ENCODE assay signal across 23 cellular contexts in genomic region chr5:34038838-34039237, GRCh38. TPM values are rescaled to one million over a fixed set of nuclear protein-coding genes. Genes with fewer than 3 reads are reported as not detected.
DNase-seq lines count a peak whose midpoint lies in the region; ATAC-seq, FAIRE-seq and TF ChIP-seq lines count a peak whose summit lies in the region.
"Had no signal": no experiment of that assay in that cellular context is flagged by ENCODE, and none has a peak within 500 bp of the region (broad histone marks: within the 10 kb centered on the region; RNA-seq: fewer than 3 reads in every experiment).

No MANE protein-coding gene starts in this region.

- no peaks in the 10 kb centered on the region for H3K27me3 Mint-ChIP-seq in Caco-2 (ENCODE audit: insufficient read depth, unreplicated experiment)
- H3K27me3 Mint-ChIP-seq in activated naive CD8-positive, alpha-beta T cell treated with anti-CD3 and anti-CD28 coated beads for 36 hours: no peaks in the 10 kb centered on the region
- H3K27me3 Mint-ChIP-seq: CD4-positive, alpha-beta memory T cell had no signal

- BruUV-seq in Caco-2 (replicated peaks; lab: Mats Ljungman, UMichigan): no TSS peak
- no TSS peak for BruUV-seq in IMR-90 (replicated peaks; lab: Mats Ljungman, UMichigan)
- no TSS peak for BruUV-seq in K562 (replicated peaks; lab: Mats Ljungman, UMichigan)

- FAIRE-seq in K562 (lab: Jason Lieb, UNC): no peak
- FAIRE-seq: GM12878 had no signal

- no peak overlapping the region for H3K4ac ChIP-seq in IMR-90 (ENCODE audit: low read depth, low read length)

- H3K36me3 Mint-ChIP-seq in Caco-2 (ENCODE audit: insufficient read depth, unreplicated experiment): no peaks in the 10 kb centered on the region
- peaks cover 7% of the 10 kb centered on the region for H3K36me3 Mint-ChIP-seq in activated naive CD8-positive, alpha-beta T cell treated with anti-CD3 and anti-CD28 coated beads for 36 hours

- H3K18ac ChIP-seq in IMR-90 (ENCODE audit: low read depth, low read length): no peak overlapping the region

- dilution Hi-C loops in IMR-90 (cut with HindIII; ENCODE audit: low sequenced_read_pairs, unreplicated experiment): no loop called here

- H4K20me1 ChIP-seq in IMR-90 (ENCODE audit: insufficient read depth, low read length) (no peaks in the 10 kb centered on the region), K562 (replicated peaks; ENCODE audit: control insufficient read depth, insufficient read depth, low read length) (0 out of 2 replicates have a peak, but pooled peaks cover 4% of the 10 kb centered on the region)
- H4K20me1 ChIP-seq: BLaER1 had no signal

- no peak overlapping the region for H2BK120ac ChIP-seq in IMR-90 (ENCODE audit: low read depth, low read length)

- in situ Hi-C loops in IMR-90 (cut with MboI; ENCODE audit: low sequenced_read_pairs): no loop called here
- in situ Hi-C loops in K562 (cut with MboI): no loop called here
- in situ Hi-C loops in transverse colon (cut with MboI; ENCODE audit: low pct_ligation_motif_present in 1 of 4, low pct_unique_long_range_greater_than_20kb in 1 of 4, low sequenced_read_pairs in 3 of 4): no loop called here

- H2BK20ac ChIP-seq in IMR-90 (ENCODE audit: low read depth, low read length): no peak overlapping the region

- H4K5ac ChIP-seq in IMR-90 (ENCODE audit: low read depth, low read length): no peak overlapping the region

- H3K9ac ChIP-seq in IMR-90 (ENCODE audit: low read depth, low read length) (no peak overlapping the region), K562 (ENCODE audit: insufficient read depth in 1 of 2, low read depth in 2 of 2, low read length in 2 of 2) (no peak overlapping the region)
- H3K9ac ChIP-seq: BLaER1 had no signal

- intact Hi-C loops in Caco-2 (cut with micrococcal nuclease; ENCODE audit: unreplicated experiment): loop anchor here (1.0 kb wide), 1 partner anchor 31 kb away; the partner anchor contains the start of gene AMACR
- intact Hi-C loops in IMR-90 (cut with micrococcal nuclease): no loop called here
- intact Hi-C loops in K562 (cut with micrococcal nuclease): no loop called here
- intact Hi-C loops in transverse colon (cut with DNase I; ENCODE audit: low total_unique reads): no loop called here

- TF ChIP-seq POLR2A in IMR-90 (IDR thresholded peaks at IDR 0.05; ENCODE audit: low read depth, low read length) (no peak), K562 (conservative IDR thresholded peaks at IDR 0.05) (no peak), transverse colon (IDR thresholded peaks at IDR 0.05) (no peak)

- H3K79me1 ChIP-seq in IMR-90 (ENCODE audit: low read depth in 1 of 2, low read length in 2 of 2): no peaks in the 10 kb centered on the region

- H3K14ac ChIP-seq in IMR-90 (replicated peaks; ENCODE audit: low read depth, low read length): no peak overlapping the region

- H3K9me1 ChIP-seq in IMR-90 (ENCODE audit: insufficient read depth, low read length): no peaks in the 10 kb centered on the region; the same call in none of the 2 replicates
- no peaks in the 10 kb centered on the region for H3K9me1 ChIP-seq in K562 (ENCODE audit: control insufficient read depth, insufficient read depth, low read length)

- H3K56ac ChIP-seq in IMR-90 (ENCODE audit: extremely low read depth, insufficient read depth, low read length): no peak overlapping the region

- no peaks in the 10 kb centered on the region for H3K36me3 ChIP-seq in Caco-2 (ENCODE audit: control insufficient read depth, insufficient read depth, low read length)
- no peaks in the 10 kb centered on the region for H3K36me3 ChIP-seq in IMR-90 (ENCODE audit: control insufficient read depth, insufficient read depth, low read length)
- H3K36me3 ChIP-seq in K562 (ENCODE audit: control insufficient read depth, insufficient read depth, low read length): no peaks in the 10 kb centered on the region
- no peaks in the 10 kb centered on the region for H3K36me3 ChIP-seq in neutrophil
- H3K36me3 ChIP-seq in transverse colon: no peaks in the 10 kb centered on the region

- no peak overlapping the region for H4K8ac ChIP-seq in IMR-90 (ENCODE audit: low read depth in 2 of 2, low read length in 2 of 2)

- no peak overlapping the region for H2AK9ac ChIP-seq in IMR-90 (replicated peaks; ENCODE audit: low read depth, low read length, poor library complexity)

- no peak overlapping the region for H2AK5ac ChIP-seq in IMR-90 (ENCODE audit: low read depth, low read length)

- H3K23ac ChIP-seq in IMR-90 (ENCODE audit: low read depth, low read length): no peak overlapping the region

- H4K91ac ChIP-seq in IMR-90 (ENCODE audit: insufficient read depth, low read depth, low read length): no peak overlapping the region

- no peak for DNase-seq in Caco-2
- no peak for DNase-seq in IMR-90
- no peak for DNase-seq in K562 (ENCODE audit: extremely low read depth in 1 of 4, low spot score in 3 of 4)
- no peak for DNase-seq in transverse colon
- no peak for DNase-seq in activated naive CD8-positive, alpha-beta T cell treated with anti-CD3 and anti-CD28 coated beads for 36 hours
- DNase-seq in COLO668 (lab: John Stamatoyannopoulos, UW; ENCODE audit: unreplicated experiment): no peak
- DNase-seq in stimulated activated CD4-positive, alpha-beta T cell treated with anti-CD3 and anti-CD28 coated beads, Interleukin-4, amount 100 ng/mL, for 4 hours: no peak
- DNase-seq: 8988T; CD4-positive, alpha-beta memory T cell; DMS 273 treated with DMSO at 0.1 percent for 48 hours; DMS53; DND-41; EL; HFFc6; KBM-7 had no signal

- TF ChIP-seq EP300 in K562 (IDR thresholded peaks at IDR 0.05; ENCODE audit: low read length) (no peak), transverse colon (IDR thresholded peaks at IDR 0.05; ENCODE audit: low read depth) (no peak)

- no peak overlapping the region for H2BK5ac ChIP-seq in IMR-90 (ENCODE audit: low read depth, low read length, poor library complexity, severe bottlenecking)

- H3K27ac Mint-ChIP-seq in Caco-2 (ENCODE audit: unreplicated experiment): peak overlapping the region; percentile 14
- no peak overlapping the region for H3K27ac Mint-ChIP-seq in activated naive CD8-positive, alpha-beta T cell treated with anti-CD3 and anti-CD28 coated beads for 36 hours
- H3K27ac Mint-ChIP-seq: CD14-positive monocyte, HFFc6 had no signal

- CTCF ChIA-PET in Caco-2 (lab: Charles Lee) (interaction anchor here (0.6 to 1.7 kb wide), 2 partner anchors 41 to 281 kb away, joined by 3 to 5 read pairs; no protein-coding TSS in a partner anchor), IMR-90 (lab: Yijun Ruan, JAX) (no interaction called here), K562 (lab: Yijun Ruan, JAX; ENCODE audit: low intra/inter-chr PET ratio) (no interaction called here)

- no peak for TF ChIP-seq CTCF in Caco-2 (IDR thresholded peaks at IDR 0.05; ENCODE audit: insufficient read depth in 1 of 2, low read depth in 1 of 2, low read length in 1 of 2, severe bottlenecking in 1 of 2, unreplicated experiment in 1 of 2)
- no peak for TF ChIP-seq CTCF in IMR-90 (conservative IDR thresholded peaks at IDR 0.05; ENCODE audit: low read depth, low read length)
- TF ChIP-seq CTCF in K562 (IDR thresholded peaks at IDR 0.05 in 2 of 3, conservative IDR thresholded peaks at IDR 0.05 in 1 of 3; ENCODE audit: insufficient read depth in 2 of 3, low read depth in 1 of 3, low read length in 3 of 3): no peak
- no peak for TF ChIP-seq CTCF in neutrophil (IDR thresholded peaks at IDR 0.05)
- no peak for TF ChIP-seq CTCF in transverse colon (IDR thresholded peaks at IDR 0.05)

- H3K4me2 ChIP-seq in IMR-90 (ENCODE audit: low read depth, low read length) (no peak overlapping the region), K562 (ENCODE audit: insufficient read depth, low read length) (no peak overlapping the region)
- H3K4me2 ChIP-seq: BLaER1 had no signal

- POLR2A ChIA-PET in Caco-2 (lab: Charles Lee) (no interaction called here), IMR-90 (lab: Charles Lee; ENCODE audit: unreplicated experiment) (no interaction called here), K562 (lab: Yijun Ruan, JAX) (interaction anchor here (1.0 kb wide), 1 partner anchor 461 kb away, joined by 3 read pairs; no protein-coding TSS in a partner anchor)

- H3K9me3 Mint-ChIP-seq in Caco-2 (ENCODE audit: unreplicated experiment): no peaks in the 10 kb centered on the region
- no peaks in the 10 kb centered on the region for H3K9me3 Mint-ChIP-seq in activated naive CD8-positive, alpha-beta T cell treated with anti-CD3 and anti-CD28 coated beads for 36 hours
- H3K9me3 Mint-ChIP-seq: CD4-positive, alpha-beta memory T cell; HFFc6 had no signal

- H3K4me3 Mint-ChIP-seq in Caco-2 (ENCODE audit: unreplicated experiment): no peak overlapping the region
- H3K4me3 Mint-ChIP-seq in activated naive CD8-positive, alpha-beta T cell treated with anti-CD3 and anti-CD28 coated beads for 36 hours: no peak overlapping the region
- H3K4me3 Mint-ChIP-seq: CD14-positive monocyte; CD4-positive, alpha-beta memory T cell; HFFc6 had no signal

- peaks cover 41% of the 10 kb centered on the region for H3K4me1 Mint-ChIP-seq in Caco-2 (ENCODE audit: low read depth, unreplicated experiment)
- no peaks in the 10 kb centered on the region for H3K4me1 Mint-ChIP-seq in activated naive CD8-positive, alpha-beta T cell treated with anti-CD3 and anti-CD28 coated beads for 36 hours
- H3K4me1 Mint-ChIP-seq: CD4-positive, alpha-beta memory T cell had no signal

- no peak for ATAC-seq in IMR-90 (ENCODE audit: low read depth)
- no peak for ATAC-seq in K562
- ATAC-seq: GM12878, HCT116 had no signal

- peaks cover 5% of the 10 kb centered on the region; the same call in 1 of the 2 replicates for H3K9me3 ChIP-seq in Caco-2
- H3K9me3 ChIP-seq in IMR-90 (ENCODE audit: control insufficient read depth, insufficient read depth, low read length): no peaks in the 10 kb centered on the region
- no peaks in the 10 kb centered on the region for H3K9me3 ChIP-seq in K562 (replicated peaks; ENCODE audit: control insufficient read depth, insufficient read depth, low read depth, low read length)
- no peaks in the 10 kb centered on the region for H3K9me3 ChIP-seq in neutrophil
- no peaks in the 10 kb centered on the region for H3K9me3 ChIP-seq in transverse colon
- H3K9me3 ChIP-seq: BLaER1 had no signal

- H3K4me1 ChIP-seq in Caco-2 (peaks cover 69% of the 10 kb centered on the region), IMR-90 (ENCODE audit: control insufficient read depth, insufficient read depth, low read length) (no peaks in the 10 kb centered on the region), K562 (replicated peaks in 1 of 2; ENCODE audit: control insufficient read depth in 2 of 2, insufficient read depth in 2 of 2, low read length in 2 of 2) (no peaks in the 10 kb centered on the region), neutrophil (ENCODE audit: control insufficient read depth in 1 of 2, insufficient read depth in 1 of 2, low read depth in 1 of 2, low read length in 1 of 2) (peaks cover 51 to 54% of the 10 kb centered on the region in 2 experiments), transverse colon (peaks cover 0 to 40% (median 5%) of the 10 kb centered on the region in 4 donors)

- TF ChIP-seq RAD21 in IMR-90 (IDR thresholded peaks at IDR 0.05; ENCODE audit: low read length) (no peak), K562 (CRISPR knock-in tag; conservative IDR thresholded peaks at IDR 0.05 in 1 of 2, IDR thresholded peaks at IDR 0.05 in 1 of 2) (no peak)

- no peak overlapping the region for H2AFZ ChIP-seq in IMR-90 (replicated peaks; ENCODE audit: low read length, poor library complexity)
- no peak overlapping the region for H2AFZ ChIP-seq in K562 (ENCODE audit: low read depth, low read length)

- no peaks in the 10 kb centered on the region for H3K79me2 ChIP-seq in K562 (ENCODE audit: control insufficient read depth, insufficient read depth, low read length)

- no peaks in the 10 kb centered on the region for H3K27me3 ChIP-seq in Caco-2 (replicated peaks; ENCODE audit: control insufficient read depth, insufficient read depth, low read length)
- no peaks in the 10 kb centered on the region for H3K27me3 ChIP-seq in IMR-90 (ENCODE audit: control insufficient read depth, insufficient read depth, low read length)
- peaks cover 4 to 9% of the 10 kb centered on the region in 2 experiments; a peak in 2 of 5 replicates for H3K27me3 ChIP-seq in K562 (ENCODE audit: control insufficient read depth in 2 of 2, insufficient read depth in 2 of 2, low read length in 2 of 2)
- no peaks in the 10 kb centered on the region for H3K27me3 ChIP-seq in neutrophil
- no peaks in the 10 kb centered on the region for H3K27me3 ChIP-seq in transverse colon
- H3K27me3 ChIP-seq: BLaER1 had no signal

- H3K27ac ChIP-seq in IMR-90 (ENCODE audit: insufficient read depth, low read length) (no peak overlapping the region), K562 (ENCODE audit: extremely low read depth, low read depth, low read length) (no peak overlapping the region), neutrophil (peak overlapping the region; percentile 88), transverse colon (no peak overlapping the region)
- H3K27ac ChIP-seq: BLaER1 had no signal

- H2BK15ac ChIP-seq in IMR-90 (ENCODE audit: low read depth, low read length): no peak overlapping the region

- 100% methylated on average over 3 of the region's 4 CpGs; no CpG with 5 or more reads in 1 of the 2 experiments for WGBS in IMR-90 (ENCODE audit: extremely low coverage in 2 of 2, insufficient read length in 1 of 2), 2 experiments
- 12% methylated on average over 4 of the region's 4 CpGs for WGBS in K562 (ENCODE audit: insufficient coverage, low coverage, missing lambda C conversion rate)
- WGBS in transverse colon (ENCODE audit: low coverage in 1 of 2), 2 donors: 96 to 100% methylated on average over 2 to 4 of the region's 4 CpGs

- H3K4me3 ChIP-seq in Caco-2 (ENCODE audit: low read depth, low read length): no peak overlapping the region
- no peak overlapping the region for H3K4me3 ChIP-seq in IMR-90 (ENCODE audit: insufficient read depth, low read depth, low read length)
- H3K4me3 ChIP-seq in K562: no peak overlapping the region
- no peak overlapping the region for H3K4me3 ChIP-seq in neutrophil (ENCODE audit: low read depth in 1 of 2, low read length in 1 of 2)
- no peak overlapping the region for H3K4me3 ChIP-seq in transverse colon
- H3K4me3 ChIP-seq: BLaER1, GM12878 had no signal

RNA-seq across cellular contexts. Expression of gene C1QTNF3, which starts 4.2 kb away (rescaled TPM):
- total RNA-seq in Caco-2 (2022) (2.5 and 4.4 TPM in 2 replicates), IMR-90 (2012; rRNA removed) (0.28 and 1.4 TPM in 2 replicates), K562 (2014; rRNA removed) (1.7 and 2.9 TPM in 2 replicates), K562 (2014; rRNA removed; fragmentation: Illumina TruSeq; extraction: Trizol) (1.8 and 2.4 TPM in 2 replicates), K562 (2015; rRNA removed; fragmentation: Illumina TruSeq; extraction: Trizol) (3.0 and 3.3 TPM in 2 replicates), K562 (2021) (0.96 and 1.8 TPM in 2 replicates), transverse colon (10 to 100 TPM in 1 of 4 donors, 1 to 10 TPM in 3; 6.6 to 13.3 (median 7.6) TPM)
- polyA plus RNA-seq in IMR-90 (2012; rRNA removed) (0.76 and 1.0 TPM in 2 replicates), K562 (2011; rRNA removed) (1.9 and 3.0 TPM in 2 replicates), K562 (2014; fragmentation: Illumina TruSeq; extraction: Trizol) (1.9 and 2.3 TPM in 2 replicates), K562 (2014; fragmentation: Nextera tagmentation; extraction: Ambion mirVana) (under 1 TPM; 0.51 to 0.62 TPM), K562 (2014; rRNA removed) (2.0 and 2.4 TPM in 2 replicates)
- polyA plus RNA-seq in IMR-90 (2012; cell fraction: cytosol; rRNA removed): 0.05 and 0.35 TPM in 2 replicates
- 1.6 and 7.9 TPM in 2 replicates for polyA plus RNA-seq in IMR-90 (2012; cell fraction: nucleus; rRNA removed; ENCODE audit: low replicate concordance)
- 3.7 and 5.2 TPM in 2 replicates for total RNA-seq in K562 (2011; cell fraction: chromatin; rRNA removed; ENCODE audit: low replicate concordance)
- total RNA-seq in K562 (2011; cell fraction: nucleolus; rRNA removed): 1.5 and 2.1 TPM in 2 replicates
- 4.3 and 5.7 TPM in 2 replicates for total RNA-seq in K562 (2011; cell fraction: nucleoplasm; rRNA removed)
- 0.30 and 1.3 TPM in 2 replicates for polyA plus RNA-seq in K562 (2011; cell fraction: cytosol; rRNA removed)
- polyA plus RNA-seq in K562 (2011; cell fraction: nucleus; rRNA removed): 6.3 and 11.8 TPM in 2 replicates
- 2.0 and 4.1 TPM in 2 replicates for polyA plus RNA-seq in K562 (2012)
- 1.9 and 3.8 TPM in 2 replicates for polyA minus RNA-seq in K562 (2011; rRNA and poly(A)+ RNA removed)
- not detected in 2 replicates for polyA minus RNA-seq in K562 (2011; cell fraction: cytosol; rRNA and poly(A)+ RNA removed)
- 2.3 and 3.7 TPM in 2 replicates for polyA minus RNA-seq in K562 (2011; cell fraction: nucleus; rRNA and poly(A)+ RNA removed)
- total RNA-seq in activated naive CD8-positive, alpha-beta T cell treated with anti-CD3 and anti-CD28 coated beads for 36 hours: 1 to 10 TPM; 1.5 to 1.8 TPM
- polyA plus RNA-seq: CD14-positive monocyte had no signal

RNA-seq across cellular contexts. Expression of gene AMACR, which starts 31.0 kb away (rescaled TPM):
- total RNA-seq in Caco-2 (2022) (196 and 204 TPM in 2 replicates), IMR-90 (2012; rRNA removed) (10.0 and 12.9 TPM in 2 replicates), K562 (2014; rRNA removed) (2.2 and 3.5 TPM in 2 replicates), K562 (2014; rRNA removed; fragmentation: Illumina TruSeq; extraction: Trizol) (4.4 and 4.5 TPM in 2 replicates), K562 (2015; rRNA removed; fragmentation: Illumina TruSeq; extraction: Trizol) (2.1 and 4.0 TPM in 2 replicates), K562 (2021) (4.6 and 5.1 TPM in 2 replicates), transverse colon (10 to 100 TPM; 39.1 to 88.1 (median 70.6) TPM)
- polyA plus RNA-seq in IMR-90 (2012; rRNA removed) (7.3 and 8.2 TPM in 2 replicates), K562 (2011; rRNA removed) (3.9 and 4.2 TPM in 2 replicates), K562 (2014; fragmentation: Illumina TruSeq; extraction: Trizol) (3.5 and 3.8 TPM in 2 replicates), K562 (2014; fragmentation: Nextera tagmentation; extraction: Ambion mirVana) (under 1 TPM; 0.72 to 0.81 TPM), K562 (2014; rRNA removed) (4.1 and 5.0 TPM in 2 replicates)
- polyA plus RNA-seq in IMR-90 (2012; cell fraction: cytosol; rRNA removed): 4.1 and 4.5 TPM in 2 replicates
- polyA plus RNA-seq in IMR-90 (2012; cell fraction: nucleus; rRNA removed; ENCODE audit: low replicate concordance): 2.1 and 3.5 TPM in 2 replicates
- 0.65 and 1.2 TPM in 2 replicates for total RNA-seq in K562 (2011; cell fraction: chromatin; rRNA removed; ENCODE audit: low replicate concordance)
- total RNA-seq in K562 (2011; cell fraction: nucleolus; rRNA removed): 0.66 and 1.3 TPM in 2 replicates
- 0.95 and 1.3 TPM in 2 replicates for total RNA-seq in K562 (2011; cell fraction: nucleoplasm; rRNA removed)
- 2.5 and 3.8 TPM in 2 replicates for polyA plus RNA-seq in K562 (2011; cell fraction: cytosol; rRNA removed)
- polyA plus RNA-seq in K562 (2011; cell fraction: nucleus; rRNA removed): 0.98 and 1.6 TPM in 2 replicates
- 3.3 and 5.1 TPM in 2 replicates for polyA plus RNA-seq in K562 (2012)
- polyA minus RNA-seq in K562 (2011; rRNA and poly(A)+ RNA removed): 3.8 and 4.9 TPM in 2 replicates
- 1.3 and 3.0 TPM in 2 replicates for polyA minus RNA-seq in K562 (2011; cell fraction: cytosol; rRNA and poly(A)+ RNA removed)
- 1.5 and 1.8 TPM in 2 replicates for polyA minus RNA-seq in K562 (2011; cell fraction: nucleus; rRNA and poly(A)+ RNA removed)
- 10 to 100 TPM in 1 of 2 experiments, 1 to 10 TPM in 1; 9.7 to 10.5 TPM for total RNA-seq in activated naive CD8-positive, alpha-beta T cell treated with anti-CD3 and anti-CD28 coated beads for 36 hours

RNA-seq across cellular contexts. Expression of gene SLC45A2, which starts 54.3 kb away (rescaled TPM):
- total RNA-seq in Caco-2 (2022) (0.91 and 1.1 TPM in 2 replicates), IMR-90 (2012; rRNA removed) (not detected in 2 replicates), K562 (2014; rRNA removed) (not detected in 2 replicates), K562 (2014; rRNA removed; fragmentation: Illumina TruSeq; extraction: Trizol) (0.06 TPM in 1 of 2 replicates, not detected in the other), K562 (2015; rRNA removed; fragmentation: Illumina TruSeq; extraction: Trizol) (0.23 and 0.25 TPM in 2 replicates), K562 (2021) (0.13 and 0.16 TPM in 2 replicates), transverse colon (1 to 10 TPM in 1 of 4 donors, under 1 TPM in 1, not detected in 2; 0.95 to 1.6 TPM)
- polyA plus RNA-seq in IMR-90 (2012; rRNA removed) (0.07 TPM in 1 of 2 replicates, not detected in the other), K562 (2011; rRNA removed) (not detected in 2 replicates), K562 (2014; fragmentation: Illumina TruSeq; extraction: Trizol) (0.24 TPM in 1 of 2 replicates, not detected in the other), K562 (2014; fragmentation: Nextera tagmentation; extraction: Ambion mirVana) (under 1 TPM; 0.03 to 0.14 TPM), K562 (2014; rRNA removed) (0.26 and 0.29 TPM in 2 replicates)
- polyA plus RNA-seq in IMR-90 (2012; cell fraction: cytosol; rRNA removed): 0.02 TPM in 1 of 2 replicates, not detected in the other
- polyA plus RNA-seq in IMR-90 (2012; cell fraction: nucleus; rRNA removed; ENCODE audit: low replicate concordance): 0.06 and 0.09 TPM in 2 replicates
- not detected in 2 replicates for total RNA-seq in K562 (2011; cell fraction: chromatin; rRNA removed; ENCODE audit: low replicate concordance)
- 0.17 TPM in 1 of 2 replicates, not detected in the other for total RNA-seq in K562 (2011; cell fraction: nucleolus; rRNA removed)
- total RNA-seq in K562 (2011; cell fraction: nucleoplasm; rRNA removed): not detected in 2 replicates
- polyA plus RNA-seq in K562 (2011; cell fraction: cytosol; rRNA removed): not detected in 2 replicates
- 0.04 and 0.13 TPM in 2 replicates for polyA plus RNA-seq in K562 (2011; cell fraction: nucleus; rRNA removed)
- 0.10 and 0.17 TPM in 2 replicates for polyA plus RNA-seq in K562 (2012)
- not detected in 2 replicates for polyA minus RNA-seq in K562 (2011; rRNA and poly(A)+ RNA removed)
- polyA minus RNA-seq in K562 (2011; cell fraction: cytosol; rRNA and poly(A)+ RNA removed): not detected in 2 replicates
- polyA minus RNA-seq in K562 (2011; cell fraction: nucleus; rRNA and poly(A)+ RNA removed): not detected in 2 replicates
- not detected for total RNA-seq in activated naive CD8-positive, alpha-beta T cell treated with anti-CD3 and anti-CD28 coated beads for 36 hours
- total RNA-seq: CD4-positive, alpha-beta memory T cell; H4; HFFc6; HT1080 had no signal
- polyA plus RNA-seq: AG04450; CD14-positive monocyte; CD4-positive, alpha-beta memory T cell had no signal
